ENCODE assay signal across 21 cellular contexts in genomic region chr10:60508831-60509230, GRCh38.
"Had no signal": no experiment of that assay in that cellular context is flagged by ENCODE, and none has a peak within 500 bp of the region (broad histone marks: within the 10 kb centered on the region; RNA-seq: fewer than 3 reads in every experiment).

No MANE protein-coding gene starts in this region.

- DNase-seq: activated CD4-positive, alpha-beta T cell treated with anti-CD3 and anti-CD28 coated beads, Interleukin-2, amount 10 ng/mL, durations not matched to agents 7 days and 5 days; activated CD8-positive, alpha-beta memory T cell treated with anti-CD3 and anti-CD28 coated beads, Interleukin-2, amount 50 U/mL, for 4 hours; activated naive CD4-positive, alpha-beta T cell treated with anti-CD3 and anti-CD28 coated beads, Interleukin-2, amount 10 ng/mL, durations not matched to agents 7 days and 5 days; activated naive CD8-positive, alpha-beta T cell treated with anti-CD3 and anti-CD28 coated beads, Interleukin-2, amount 50 U/mL, for 24 hours; activated T-cell treated with anti-CD3 and anti-CD28 coated beads, Interleukin-2, amount 50 U/mL, for 4 hours; colonic mucosa; erythroblast; foreskin melanocyte; glutamatergic neuron; mammary epithelial cell; posterior cingulate gyrus; retina; stimulated activated CD4-positive, alpha-beta T cell treated with anti-CD3 and anti-CD28 coated beads, Interleukin-12 subunit alpha, Interleukin-12 subunit beta, amount 100 ng/mL, for 4 hours; stimulated activated CD4-positive, alpha-beta T cell treated with anti-CD3 and anti-CD28 coated beads, Interleukin-1b, Interleukin-23, amount 100 ng/mL, for 48 hours; stimulated activated CD8-positive, alpha-beta memory T cell treated with anti-CD3 and anti-CD28 coated beads, Interleukin-4, amount 100 ng/mL, for 48 hours; stimulated activated naive CD4-positive, alpha-beta T cell; uterus had no signal

- H3K36me3 ChIP-seq: colonic mucosa, tibial nerve, uterus had no signal

- H3K9me3 Mint-ChIP-seq: activated CD4-positive, alpha-beta T cell treated with anti-CD3 and anti-CD28 coated beads, Interleukin-2, amount 10 ng/mL, durations not matched to agents 7 days and 5 days; activated naive CD4-positive, alpha-beta T cell treated with anti-CD3 and anti-CD28 coated beads, Interleukin-2, amount 10 ng/mL, durations not matched to agents 7 days and 5 days; activated naive CD8-positive, alpha-beta T cell treated with anti-CD3 and anti-CD28 coated beads, Interleukin-2, amount 50 U/mL, for 24 hours; activated T-cell treated with anti-CD3 and anti-CD28 coated beads, Interleukin-2, amount 50 U/mL, for 4 hours; nephron; T-helper 1 cell treated with Interleukin-12 subunit alpha and Interleukin-12 subunit beta and Interleukin-4 antibody, amounts not matched to agents 30 μg/mL and 1 μg/mL, for 36 hours had no signal

- H3K4me3 ChIP-seq: colonic mucosa, tibial nerve, uterus had no signal

- H3K4me1 Mint-ChIP-seq: activated CD4-positive, alpha-beta T cell treated with anti-CD3 and anti-CD28 coated beads, Interleukin-2, amount 10 ng/mL, durations not matched to agents 7 days and 5 days; activated naive CD4-positive, alpha-beta T cell treated with anti-CD3 and anti-CD28 coated beads, Interleukin-2, amount 10 ng/mL, durations not matched to agents 7 days and 5 days; activated naive CD8-positive, alpha-beta T cell treated with anti-CD3 and anti-CD28 coated beads, Interleukin-2, amount 50 U/mL, for 24 hours; nephron had no signal

- ATAC-seq: activated CD4-positive, CD25-positive, alpha-beta regulatory T cell treated with anti-CD3 and anti-CD28 coated beads, Interleukin-2, amount 50 U/mL, for 24 hours; activated naive CD8-positive, alpha-beta T cell treated with anti-CD3 and anti-CD28 coated beads, Interleukin-2, amount 50 U/mL, for 24 hours; activated T-cell treated with anti-CD3 and anti-CD28 coated beads, Interleukin-2, amount 50 U/mL, for 4 hours had no signal

- H3K27me3 ChIP-seq: colonic mucosa, tibial nerve, uterus had no signal

- H3K27me3 Mint-ChIP-seq: activated CD4-positive, alpha-beta T cell treated with anti-CD3 and anti-CD28 coated beads, Interleukin-2, amount 10 ng/mL, durations not matched to agents 7 days and 5 days; activated naive CD4-positive, alpha-beta T cell treated with anti-CD3 and anti-CD28 coated beads, Interleukin-2, amount 10 ng/mL, durations not matched to agents 7 days and 5 days; activated naive CD8-positive, alpha-beta T cell treated with anti-CD3 and anti-CD28 coated beads, Interleukin-2, amount 50 U/mL, for 24 hours had no signal

- H3K4me1 ChIP-seq: colonic mucosa, uterus had no signal

- H3K36me3 Mint-ChIP-seq: activated naive CD4-positive, alpha-beta T cell treated with anti-CD3 and anti-CD28 coated beads, Interleukin-2, amount 10 ng/mL, durations not matched to agents 7 days and 5 days had no signal

- H3K9me3 ChIP-seq: colonic mucosa, tibial nerve, uterus had no signal

- H3K4me3 Mint-ChIP-seq: activated CD4-positive, alpha-beta T cell treated with anti-CD3 and anti-CD28 coated beads, Interleukin-2, amount 10 ng/mL, durations not matched to agents 7 days and 5 days; activated naive CD4-positive, alpha-beta T cell treated with anti-CD3 and anti-CD28 coated beads, Interleukin-2, amount 10 ng/mL, durations not matched to agents 7 days and 5 days; activated naive CD8-positive, alpha-beta T cell treated with anti-CD3 and anti-CD28 coated beads, Interleukin-2, amount 50 U/mL, for 24 hours; activated T-cell treated with anti-CD3 and anti-CD28 coated beads, Interleukin-2, amount 50 U/mL, for 4 hours; nephron; T-helper 1 cell treated with Interleukin-12 subunit alpha and Interleukin-12 subunit beta and Interleukin-4 antibody, amounts not matched to agents 30 μg/mL and 1 μg/mL, for 36 hours had no signal

- H3K27ac Mint-ChIP-seq: activated CD4-positive, alpha-beta T cell treated with anti-CD3 and anti-CD28 coated beads, Interleukin-2, amount 10 ng/mL, durations not matched to agents 7 days and 5 days; activated naive CD4-positive, alpha-beta T cell treated with anti-CD3 and anti-CD28 coated beads, Interleukin-2, amount 10 ng/mL, durations not matched to agents 7 days and 5 days; activated naive CD8-positive, alpha-beta T cell treated with anti-CD3 and anti-CD28 coated beads, Interleukin-2, amount 50 U/mL, for 24 hours; nephron; T-helper 1 cell treated with Interleukin-12 subunit alpha and Interleukin-12 subunit beta and Interleukin-4 antibody, amounts not matched to agents 30 μg/mL and 1 μg/mL, for 36 hours had no signal

- H3K27ac ChIP-seq: colonic mucosa, uterus had no signal
